ENCODE assay signal across 26 cellular contexts in genomic region chr2:195038158-195038557, GRCh38.
DNase-seq lines count a peak whose midpoint lies in the region; ATAC-seq and TF ChIP-seq lines count a peak whose summit lies in the region.
"Had no signal": no experiment of that assay in that cellular context is flagged by ENCODE, and none has a peak within 500 bp of the region (broad histone marks: within the 10 kb centered on the region; RNA-seq: fewer than 3 reads in every experiment).

No MANE protein-coding gene starts in this region.

- POLR2A ChIA-PET in activated CD4-positive, alpha-beta memory T cell treated with anti-CD3 and anti-CD28 coated beads, Interleukin-2, amount 10 ng/mL, durations not matched to agents 7 days and 5 days (lab: Charles Lee): no interaction called here

- no peak overlapping the region for H3K4me3 Mint-ChIP-seq in activated CD4-positive, alpha-beta memory T cell treated with anti-CD3 and anti-CD28 coated beads, Interleukin-2, amount 10 ng/mL, durations not matched to agents 7 days and 5 days
- H3K4me3 Mint-ChIP-seq: CD14-positive monocyte; CD8-positive, alpha-beta memory T cell; GM23338; H9 had no signal

- H3K27ac Mint-ChIP-seq in activated CD4-positive, alpha-beta memory T cell treated with anti-CD3 and anti-CD28 coated beads, Interleukin-2, amount 10 ng/mL, durations not matched to agents 7 days and 5 days: no peak overlapping the region
- H3K27ac Mint-ChIP-seq: CD14-positive monocyte; CD8-positive, alpha-beta memory T cell; GM23338; H9 had no signal

- CTCF ChIA-PET in activated CD4-positive, alpha-beta memory T cell treated with anti-CD3 and anti-CD28 coated beads, Interleukin-2, amount 10 ng/mL, durations not matched to agents 7 days and 5 days (lab: Charles Lee): no interaction called here

- intact Hi-C loops in Right ventricle myocardium inferior (cut with DNase I) (no loop called here), upper lobe of right lung (cut with DNase I) (no loop called here)

- TF ChIP-seq CTCF in right atrium auricular region (IDR thresholded peaks at IDR 0.05) (no peak), choroid plexus epithelial cell (conservative IDR thresholded peaks at IDR 0.05; ENCODE audit: low read depth, low read length) (no peak), upper lobe of right lung (IDR thresholded peaks at IDR 0.05) (no peak), gastroesophageal sphincter (IDR thresholded peaks at IDR 0.05) (no peak)

- no peak for TF ChIP-seq POLR2A in gastroesophageal sphincter (IDR thresholded peaks at IDR 0.05)

- H3K27me3 Mint-ChIP-seq in activated CD4-positive, alpha-beta memory T cell treated with anti-CD3 and anti-CD28 coated beads, Interleukin-2, amount 10 ng/mL, durations not matched to agents 7 days and 5 days: no peaks in the 10 kb centered on the region

- 55 to 63% methylated on average over 2 of the region's 2 CpGs for WGBS in gastroesophageal sphincter (ENCODE audit: low coverage in 1 of 2), 2 donors

- in situ Hi-C loops in G401 (cut with HindIII; ENCODE audit: low sequenced_read_pairs): no loop called here

- no peaks in the 10 kb centered on the region for H3K4me1 Mint-ChIP-seq in activated CD4-positive, alpha-beta memory T cell treated with anti-CD3 and anti-CD28 coated beads, Interleukin-2, amount 10 ng/mL, durations not matched to agents 7 days and 5 days
- H3K4me1 Mint-ChIP-seq: CD14-positive monocyte; CD8-positive, alpha-beta memory T cell had no signal

- H3K27me3 ChIP-seq in right atrium auricular region (no peaks in the 10 kb centered on the region), upper lobe of right lung (no peaks in the 10 kb centered on the region), gastroesophageal sphincter (no peaks in the 10 kb centered on the region)
- H3K27me3 ChIP-seq: BE2C had no signal

- no peaks in the 10 kb centered on the region for H3K9me3 Mint-ChIP-seq in activated CD4-positive, alpha-beta memory T cell treated with anti-CD3 and anti-CD28 coated beads, Interleukin-2, amount 10 ng/mL, durations not matched to agents 7 days and 5 days
- H3K9me3 Mint-ChIP-seq: CD8-positive, alpha-beta memory T cell; GM23338; H9 had no signal

- H3K27ac ChIP-seq in right atrium auricular region: no peak overlapping the region
- no peak overlapping the region for H3K27ac ChIP-seq in upper lobe of right lung
- H3K27ac ChIP-seq in gastroesophageal sphincter: no peak overlapping the region
- H3K27ac ChIP-seq: RWPE1 had no signal

- DNase-seq in Right ventricle myocardium inferior (ENCODE audit: missing footprints) (no peak), right atrium auricular region (ENCODE audit: low spot score) (no peak), choroid plexus epithelial cell (ENCODE audit: low read depth) (peak; percentile 43), left kidney (ENCODE audit: low read depth, low spot score) (peak; percentile 5), upper lobe of right lung (no peak), G401 (ENCODE audit: low spot score) (no peak)
- no peak for DNase-seq in activated CD4-positive, alpha-beta memory T cell treated with anti-CD3 and anti-CD28 coated beads, Interleukin-2, amount 10 ng/mL, durations not matched to agents 7 days and 5 days
- DNase-seq: 8988T; ACHN; BE2C; CD8-positive, alpha-beta memory T cell; DMS 273 treated with DMSO at 0.1 percent for 48 hours; DND-41; H9; Kasumi-1; MM.1S; NCI-H2029 treated with DMSO at 0.1 percent for 48 hours; NCI-H2227 treated with DMSO at 0.1 percent for 48 hours; NCI-H510A; NCI-H69; SHP77 treated with DMSO at 0.1 percent for 48 hours had no signal

- H3K36me3 ChIP-seq in right atrium auricular region: no peaks in the 10 kb centered on the region
- no peaks in the 10 kb centered on the region for H3K36me3 ChIP-seq in upper lobe of right lung
- no peaks in the 10 kb centered on the region for H3K36me3 ChIP-seq in gastroesophageal sphincter
- H3K36me3 ChIP-seq: BE2C had no signal

- H3K4me3 ChIP-seq in right atrium auricular region: no peak overlapping the region
- H3K4me3 ChIP-seq in choroid plexus epithelial cell (ENCODE audit: low read depth, low read length): no peak overlapping the region
- no peak overlapping the region for H3K4me3 ChIP-seq in upper lobe of right lung
- no peak overlapping the region for H3K4me3 ChIP-seq in gastroesophageal sphincter
- H3K4me3 ChIP-seq: GM23338 had no signal

- no peaks in the 10 kb centered on the region for H3K36me3 Mint-ChIP-seq in activated CD4-positive, alpha-beta memory T cell treated with anti-CD3 and anti-CD28 coated beads, Interleukin-2, amount 10 ng/mL, durations not matched to agents 7 days and 5 days (ENCODE audit: low read depth)
- H3K36me3 Mint-ChIP-seq: CD14-positive monocyte; CD8-positive, alpha-beta memory T cell had no signal

- H3K4me1 ChIP-seq in right atrium auricular region (no peaks in the 10 kb centered on the region), upper lobe of right lung (no peaks in the 10 kb centered on the region), gastroesophageal sphincter (no peaks in the 10 kb centered on the region)
- H3K4me1 ChIP-seq: BE2C had no signal

- TF ChIP-seq EP300 in gastroesophageal sphincter (IDR thresholded peaks at IDR 0.05): no peak

- peak; percentile 20 for ATAC-seq in Right ventricle myocardium inferior
- peak; percentile 24 for ATAC-seq in upper lobe of right lung
- no peak for ATAC-seq in gastroesophageal sphincter
- ATAC-seq: GM23338, Panc1 had no signal

- H3K9me3 ChIP-seq in right atrium auricular region: no peaks in the 10 kb centered on the region
- no peaks in the 10 kb centered on the region for H3K9me3 ChIP-seq in upper lobe of right lung
- no peaks in the 10 kb centered on the region for H3K9me3 ChIP-seq in gastroesophageal sphincter
- H3K9me3 ChIP-seq: BE2C had no signal

Comparison
In these comparisons a context has a peak if more than half of its experiments do, and no peak if none do; other contexts are left out.
1. DNase-seq: peak in choroid plexus epithelial cell (single experiment) and left kidney (single experiment); none in Right ventricle myocardium inferior (single experiment), right atrium auricular region (single experiment), upper lobe of right lung (single experiment), activated CD4-positive, alpha-beta memory T cell treated with anti-CD3 and anti-CD28 coated beads, Interleukin-2, amount 10 ng/mL, durations not matched to agents 7 days and 5 days (single experiment) and G401 (single experiment).